ENCODE assay signal across 1 cellular context in genomic region chr2:216519154-216519762, GRCh38.
TF ChIP-seq lines count a peak whose summit lies in the region.

No MANE protein-coding gene starts in this region.

TF ChIP-seq in WTC11, 78 proteins besides CTCF, POLR2A, EP300 and RAD21 (continued from another document):
- TF ChIP-seq, protein P1, sequence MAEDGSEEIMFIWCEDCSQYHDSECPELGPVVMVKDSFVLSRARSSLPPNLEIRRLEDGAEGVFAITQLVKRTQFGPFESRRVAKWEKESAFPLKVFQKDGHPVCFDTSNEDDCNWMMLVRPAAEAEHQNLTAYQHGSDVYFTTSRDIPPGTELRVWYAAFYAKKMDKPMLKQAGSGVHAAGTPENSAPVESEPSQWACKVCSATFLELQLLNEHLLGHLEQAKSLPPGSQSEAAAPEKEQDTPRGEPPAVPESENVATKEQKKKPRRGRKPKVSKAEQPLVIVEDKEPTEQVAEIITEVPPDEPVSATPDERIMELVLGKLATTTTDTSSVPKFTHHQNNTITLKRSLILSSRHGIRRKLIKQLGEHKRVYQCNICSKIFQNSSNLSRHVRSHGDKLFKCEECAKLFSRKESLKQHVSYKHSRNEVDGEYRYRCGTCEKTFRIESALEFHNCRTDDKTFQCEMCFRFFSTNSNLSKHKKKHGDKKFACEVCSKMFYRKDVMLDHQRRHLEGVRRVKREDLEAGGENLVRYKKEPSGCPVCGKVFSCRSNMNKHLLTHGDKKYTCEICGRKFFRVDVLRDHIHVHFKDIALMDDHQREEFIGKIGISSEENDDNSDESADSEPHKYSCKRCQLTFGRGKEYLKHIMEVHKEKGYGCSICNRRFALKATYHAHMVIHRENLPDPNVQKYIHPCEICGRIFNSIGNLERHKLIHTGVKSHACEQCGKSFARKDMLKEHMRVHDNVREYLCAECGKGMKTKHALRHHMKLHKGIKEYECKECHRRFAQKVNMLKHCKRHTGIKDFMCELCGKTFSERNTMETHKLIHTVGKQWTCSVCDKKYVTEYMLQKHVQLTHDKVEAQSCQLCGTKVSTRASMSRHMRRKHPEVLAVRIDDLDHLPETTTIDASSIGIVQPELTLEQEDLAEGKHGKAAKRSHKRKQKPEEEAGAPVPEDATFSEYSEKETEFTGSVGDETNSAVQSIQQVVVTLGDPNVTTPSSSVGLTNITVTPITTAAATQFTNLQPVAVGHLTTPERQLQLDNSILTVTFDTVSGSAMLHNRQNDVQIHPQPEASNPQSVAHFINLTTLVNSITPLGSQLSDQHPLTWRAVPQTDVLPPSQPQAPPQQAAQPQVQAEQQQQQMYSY (CRISPR knock-in tag; IDR thresholded peaks at IDR 0.05): no peak
- TF ChIP-seq, protein P2, sequence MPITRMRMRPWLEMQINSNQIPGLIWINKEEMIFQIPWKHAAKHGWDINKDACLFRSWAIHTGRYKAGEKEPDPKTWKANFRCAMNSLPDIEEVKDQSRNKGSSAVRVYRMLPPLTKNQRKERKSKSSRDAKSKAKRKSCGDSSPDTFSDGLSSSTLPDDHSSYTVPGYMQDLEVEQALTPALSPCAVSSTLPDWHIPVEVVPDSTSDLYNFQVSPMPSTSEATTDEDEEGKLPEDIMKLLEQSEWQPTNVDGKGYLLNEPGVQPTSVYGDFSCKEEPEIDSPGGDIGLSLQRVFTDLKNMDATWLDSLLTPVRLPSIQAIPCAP (CRISPR knock-in tag; IDR thresholded peaks at IDR 0.05): no peak
- TF ChIP-seq JUN (CRISPR knock-in tag; IDR thresholded peaks at IDR 0.05) (no peak), ZMAT4 (CRISPR knock-in tag; IDR thresholded peaks at IDR 0.05) (no peak), NFYB (CRISPR knock-in tag; conservative IDR thresholded peaks at IDR 0.05; ENCODE audit: low read depth) (no peak), HMGA2 (CRISPR knock-in tag; IDR thresholded peaks at IDR 0.05) (no peak)
- TF ChIP-seq, protein P3, sequence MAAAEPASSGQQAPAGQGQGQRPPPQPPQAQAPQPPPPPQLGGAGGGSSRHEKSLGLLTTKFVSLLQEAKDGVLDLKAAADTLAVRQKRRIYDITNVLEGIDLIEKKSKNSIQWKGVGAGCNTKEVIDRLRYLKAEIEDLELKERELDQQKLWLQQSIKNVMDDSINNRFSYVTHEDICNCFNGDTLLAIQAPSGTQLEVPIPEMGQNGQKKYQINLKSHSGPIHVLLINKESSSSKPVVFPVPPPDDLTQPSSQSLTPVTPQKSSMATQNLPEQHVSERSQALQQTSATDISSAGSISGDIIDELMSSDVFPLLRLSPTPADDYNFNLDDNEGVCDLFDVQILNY (CRISPR knock-in tag; IDR thresholded peaks at IDR 0.05): no peak
